18 cellular contexts compared by ENCODE assay signal in genomic region chr2:168208652-168209051, GRCh38. TPM values are rescaled to one million over a fixed set of nuclear protein-coding genes. Genes with fewer than 3 reads are reported as not detected.
DNase-seq lines count a peak whose midpoint lies in the region; ATAC-seq lines count a peak whose summit lies in the region.
"Had no signal": no experiment of that assay in that cellular context is flagged by ENCODE, and none has a peak within 500 bp of the region (broad histone marks: within the 10 kb centered on the region; RNA-seq: fewer than 3 reads in every experiment).

No MANE protein-coding gene starts in this region.

- ATAC-seq in HG03565 (IDR thresholded peaks at IDR 0.05; ENCODE audit: unreplicated experiment), result no peak
- ATAC-seq: naive thymus-derived CD4-positive, alpha-beta T cell; SK-N-SH treated with all-trans-retinoic acid at 6 μM for 48 hours had no signal

- DNase-seq in stimulated activated CD4-positive, alpha-beta T cell treated with anti-CD3 and anti-CD28 coated beads, Interleukin-15, amount 100 ng/mL, for 24 hours, result peak; percentile 30
- no peak for DNase-seq in stimulated activated CD4-positive, alpha-beta T cell treated with anti-CD3 and anti-CD28 coated beads, Interleukin-4, amount 100 ng/mL, for 4 hours
- DNase-seq in NCI-H226, result peak; percentile 12
- peak; percentile 40 for DNase-seq in brain pericyte (ENCODE audit: low read depth, low spot score)
- peak; percentile 53 for DNase-seq in ureter (ENCODE audit: low spot score)
- DNase-seq in NCI-H1105 treated with DMSO at 0.1 percent for 48 hours (lab: John Stamatoyannopoulos, UW), result no peak
- DNase-seq: endodermal cell; HCEC 1CT; islet precursor cell; naive thymus-derived CD4-positive, alpha-beta T cell; NCI-H1417; NCI-H2171 treated with DMSO at 0.1 percent for 48 hours; NCI-H82; ovary; Peyer's patch; sigmoid colon had no signal

RNA-seq across cellular contexts. Expression of gene STK39, which starts 38.7 kb away (rescaled TPM):
- 63.7 TPM for total RNA-seq in ureter

Comparison
In these comparisons a context has a peak if more than half of its experiments do, and no peak if none do; other contexts are left out.
1. DNase-seq: peak in stimulated activated CD4-positive, alpha-beta T cell treated with anti-CD3 and anti-CD28 coated beads, Interleukin-15, amount 100 ng/mL, for 24 hours (single experiment), NCI-H226 (single experiment), brain pericyte (single experiment) and ureter (single experiment); none in stimulated activated CD4-positive, alpha-beta T cell treated with anti-CD3 and anti-CD28 coated beads, Interleukin-4, amount 100 ng/mL, for 4 hours (0 of 2) and NCI-H1105 treated with DMSO at 0.1 percent for 48 hours (single experiment).